ENCODE assay signal across 1 cellular context in the genomic region with DNA sequence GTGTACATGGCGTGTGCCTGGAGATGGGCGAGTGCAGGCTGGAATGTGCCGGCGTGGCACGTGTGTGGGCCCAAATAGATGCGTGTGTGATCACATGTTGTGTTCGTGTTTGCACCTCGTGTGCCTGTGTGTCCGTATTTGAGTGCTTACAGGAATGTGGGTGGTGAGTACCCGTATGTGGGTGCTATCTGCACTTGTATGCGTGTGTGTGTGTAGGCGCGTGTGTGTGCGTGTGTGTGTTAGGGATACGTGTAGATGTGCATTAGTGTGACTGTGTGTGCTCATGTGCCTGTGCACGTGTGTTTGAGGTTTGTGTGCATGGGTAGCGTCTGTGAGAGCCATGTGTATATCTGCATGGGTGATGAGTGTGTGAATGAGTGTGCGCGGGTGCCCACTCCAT.
A peak's percentile ranks its signal among the peaks of the same experiment; 100 is the strongest.
TF ChIP-seq lines count a peak whose summit lies in the region.

No MANE protein-coding gene starts in this region.

TF ChIP-seq in HepG2, 621 proteins besides CTCF, POLR2A, EP300 and RAD21:
- TF ChIP-seq ZMYM4 (CRISPR knock-in tag; IDR thresholded peaks at IDR 0.05) (no peak), ZNF891 (CRISPR knock-in tag; IDR thresholded peaks at IDR 0.05) (no peak), MEIS2 (CRISPR knock-in tag; IDR thresholded peaks at IDR 0.05) (no peak), CBX5 (CRISPR knock-in tag; IDR thresholded peaks at IDR 0.05; ENCODE audit: borderline replicate concordance) (no peak)
- TF ChIP-seq, protein P1, sequence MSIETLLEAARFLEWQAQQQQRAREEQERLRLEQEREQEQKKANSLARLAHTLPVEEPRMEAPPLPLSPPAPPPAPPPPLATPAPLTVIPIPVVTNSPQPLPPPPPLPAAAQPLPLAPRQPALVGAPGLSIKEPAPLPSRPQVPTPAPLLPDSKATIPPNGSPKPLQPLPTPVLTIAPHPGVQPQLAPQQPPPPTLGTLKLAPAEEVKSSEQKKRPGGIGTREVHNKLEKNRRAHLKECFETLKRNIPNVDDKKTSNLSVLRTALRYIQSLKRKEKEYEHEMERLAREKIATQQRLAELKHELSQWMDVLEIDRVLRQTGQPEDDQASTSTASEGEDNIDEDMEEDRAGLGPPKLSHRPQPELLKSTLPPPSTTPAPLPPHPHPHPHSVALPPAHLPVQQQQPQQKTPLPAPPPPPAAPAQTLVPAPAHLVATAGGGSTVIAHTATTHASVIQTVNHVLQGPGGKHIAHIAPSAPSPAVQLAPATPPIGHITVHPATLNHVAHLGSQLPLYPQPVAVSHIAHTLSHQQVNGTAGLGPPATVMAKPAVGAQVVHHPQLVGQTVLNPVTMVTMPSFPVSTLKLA (IDR thresholded peaks at IDR 0.05) = peak; percentile 81
- TF ChIP-seq, protein P2, sequence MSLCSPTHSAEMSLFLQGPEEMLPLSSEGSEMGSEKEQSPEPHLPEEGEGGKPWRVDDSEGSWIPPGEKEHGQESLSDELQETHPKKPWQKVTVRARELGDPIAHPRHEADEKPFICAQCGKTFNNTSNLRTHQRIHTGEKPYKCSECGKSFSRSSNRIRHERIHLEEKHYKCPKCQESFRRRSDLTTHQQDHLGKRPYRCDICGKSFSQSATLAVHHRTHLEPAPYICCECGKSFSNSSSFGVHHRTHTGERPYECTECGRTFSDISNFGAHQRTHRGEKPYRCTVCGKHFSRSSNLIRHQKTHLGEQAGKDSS (CRISPR knock-in tag; IDR thresholded peaks at IDR 0.05; ENCODE audit: borderline replicate concordance, low read depth) = no peak
